ENCODE assay signal across 8 cellular contexts in genomic region chr10:86521620-86522384, GRCh38. TPM values are rescaled to one million over a fixed set of nuclear protein-coding genes. Genes with fewer than 3 reads are reported as not detected.
DNase-seq lines count a peak whose midpoint lies in the region; ATAC-seq and TF ChIP-seq lines count a peak whose summit lies in the region.

TSS of gene WAPL (minus strand) at chr10:86521792. CDS start at chr10:86518069, 3,723 bp downstream.

- peak; percentile 68 for TF ChIP-seq POLR2A in GM18505 (IDR thresholded peaks at IDR 0.05; ENCODE audit: borderline replicate concordance, extremely low read depth, insufficient read depth, insufficient read length)

- ATAC-seq in GM18505 (IDR thresholded peaks at IDR 0.05; ENCODE audit: unreplicated experiment), result peak; percentile 96
- ATAC-seq in HG02943 (IDR thresholded peaks at IDR 0.05; ENCODE audit: low read depth, unreplicated experiment), result peak; percentile 92
- peak; percentile 96 to 99 (median 98) for ATAC-seq in psoas muscle

- no peaks in the 10 kb centered on the region for H3K27me3 ChIP-seq in right atrium auricular region
- no peaks in the 10 kb centered on the region for H3K27me3 ChIP-seq in psoas muscle (ENCODE audit: insufficient read depth in 3 of 3, low read length in 2 of 3)

- H3K4me1 ChIP-seq in right atrium auricular region, result peaks cover 0 to 53% of the 10 kb centered on the region in 2 donors
- H3K4me1 ChIP-seq in psoas muscle, result peaks cover 52% of the 10 kb centered on the region
- peaks cover 1% of the 10 kb centered on the region for H3K4me1 ChIP-seq in urinary bladder (ENCODE audit: insufficient read depth)

- H3K9me3 ChIP-seq in right atrium auricular region (no peaks in the 10 kb centered on the region), psoas muscle (no peaks in the 10 kb centered on the region)

- DNase-seq in NCI-H187 (lab: John Stamatoyannopoulos, UW) (peak; percentile 49 to 74), anterior cingulate cortex (lab: John Stamatoyannopoulos, UW) (peak; percentile 55 to 96 (median 93)), right atrium auricular region (ENCODE audit: low spot score) (peak; percentile 95), psoas muscle (peak; percentile 97)

- H3K36me3 ChIP-seq in right atrium auricular region (peaks cover 10% of the 10 kb centered on the region), psoas muscle (ENCODE audit: insufficient read depth in 1 of 2, low read depth in 1 of 2) (peaks cover 0 to 16% of the 10 kb centered on the region in 2 donors), urinary bladder (ENCODE audit: insufficient read depth) (peaks cover 2% of the 10 kb centered on the region)

- 0 to 1% (median 0%) methylated on average over 68 to 91 of the region's 91 CpGs for WGBS in psoas muscle, 3 donors
- WGBS in urinary bladder, result under 1% methylated on average over 91 of the region's 91 CpGs

- H3K4me3 ChIP-seq in right atrium auricular region (peak within 1 kb of the TSS; percentile 95 to 99), psoas muscle (peak within 1 kb of the TSS; percentile 81), urinary bladder (ENCODE audit: low read depth, low read length) (peak within 1 kb of the TSS; percentile 98)

- intact Hi-C loops in T-helper 2 cell treated with Interferon-gamma antibody and Interleukin-4, amounts not matched to agents 100 ng/mL and 5 ng/mL, for 36 hours (cut with micrococcal nuclease), result loop anchor here (1.0 to 5.0 kb wide), 6 partner anchors 15 to 570 kb away; partner anchors contain the start of gene GLUD1
- intact Hi-C loops in psoas muscle (cut with DNase I), result no loop called here

- H3K27ac ChIP-seq in right atrium auricular region (peak within 1 kb of the TSS; percentile 96 to 99), psoas muscle (peak within 1 kb of the TSS; percentile 96), urinary bladder (ENCODE audit: low read depth) (peak within 1 kb of the TSS; percentile 99)

- TF ChIP-seq CTCF in right atrium auricular region (IDR thresholded peaks at IDR 0.05), result no peak
- peak; percentile 3 for TF ChIP-seq CTCF in psoas muscle (IDR thresholded peaks at IDR 0.05)

RNA-seq across cellular contexts. Expression of gene WAPL, which starts in this region (rescaled TPM):
- total RNA-seq in T-helper 2 cell treated with Interferon-gamma antibody and Interleukin-4, amounts not matched to agents 100 ng/mL and 5 ng/mL, for 36 hours, result 49.6 and 53.4 TPM in 2 replicates
- total RNA-seq in right atrium auricular region (10 to 100 TPM; 19.5 to 20.2 TPM), psoas muscle (10 to 100 TPM; 31.5 to 42.4 (median 39.7) TPM), urinary bladder (66.7 TPM)
- polyA plus RNA-seq in psoas muscle (10 to 100 TPM; 20.0 to 63.7 (median 22.4) TPM), urinary bladder (16.1 TPM)

Comparison
In these comparisons a context has a peak if more than half of its experiments do, and no peak if none do; other contexts are left out.
1. Peak in every context shown above with its lines: DNase-seq, ATAC-seq, H3K4me3 ChIP-seq and H3K27ac ChIP-seq.